Comparison of ENCODE assay signal across 8 cellular contexts in the genomic region with DNA sequence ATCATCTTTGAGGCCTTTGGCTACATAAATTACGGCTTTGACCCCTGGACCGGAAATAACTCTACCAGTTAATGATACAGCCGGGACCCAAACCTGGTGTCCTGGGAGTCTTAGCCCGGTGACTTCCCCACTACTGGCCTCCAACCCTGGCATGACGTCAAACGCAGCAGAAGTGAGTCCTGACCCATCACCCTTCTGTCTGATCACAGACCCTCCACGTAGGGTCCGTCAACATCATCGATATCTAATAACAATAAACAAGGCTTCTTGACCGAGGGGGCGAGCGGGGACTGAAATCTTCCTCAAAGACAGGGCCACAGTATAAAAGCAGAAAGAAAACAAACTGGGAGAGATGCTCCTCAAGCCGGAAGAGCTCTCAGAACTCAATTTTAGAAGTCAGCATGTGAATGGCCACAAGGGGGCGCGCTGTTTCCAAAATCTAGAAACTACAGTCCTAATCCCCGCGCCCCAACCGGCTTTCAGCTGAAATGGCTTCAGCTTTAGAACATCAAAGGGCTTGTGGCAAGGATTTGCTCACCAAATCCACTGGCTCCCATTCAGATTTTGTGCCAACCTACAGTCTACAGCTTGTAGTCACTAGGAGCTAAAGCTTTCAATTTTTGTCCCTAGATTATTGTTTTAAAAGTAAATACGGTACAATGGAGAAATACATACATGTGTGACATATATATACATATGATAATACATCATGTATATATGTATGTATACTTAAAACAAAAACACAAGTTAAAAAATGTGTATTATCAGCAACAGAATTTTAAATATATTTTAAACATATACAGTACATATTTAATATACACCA. TPM values are rescaled to one million over a fixed set of nuclear protein-coding genes. Genes with fewer than 3 reads are reported as not detected.
A peak's percentile ranks its signal among the peaks of the same experiment; 100 is the strongest.
DNase-seq lines count a peak whose midpoint lies in the region; ATAC-seq, FAIRE-seq and TF ChIP-seq lines count a peak whose summit lies in the region.

No MANE protein-coding gene starts in this region.

- H3K27ac ChIP-seq in ACC112 (ENCODE audit: low read depth, low read length) (no peak overlapping the region; the same call in 1 of the 2 replicates), HepG2 (ENCODE audit: extremely low read length, insufficient read depth, low read length) (no peak overlapping the region)

- DNase-seq in NCI-H526 treated with DMSO at 0.1 percent for 48 hours (lab: John Stamatoyannopoulos, UW) = peak; percentile 85
- peak; percentile 93 to 96 for DNase-seq in activated CD4-positive, alpha-beta T cell treated with anti-CD3 and anti-CD28 coated beads for 4 hours
- DNase-seq in HepG2 (ENCODE audit: low spot score) = peak; percentile 87
- DNase-seq in stimulated activated CD4-positive, alpha-beta T cell treated with anti-CD3 and anti-CD28 coated beads, Interleukin-4, amount 100 ng/mL, for 48 hours (ENCODE audit: low read depth in 2 of 2) = peak; percentile 91 to 97

- H3K36me3 ChIP-seq in ACC112 (ENCODE audit: insufficient read depth, low read length) (no peaks in the 10 kb centered on the region), HepG2 (replicated peaks in 1 of 2; ENCODE audit: control insufficient read depth in 1 of 2, insufficient read depth in 2 of 2, low read length in 2 of 2) (no peaks in the 10 kb centered on the region)

- CTCF ChIA-PET in HepG2 (lab: Yijun Ruan, JAX; ENCODE audit: low intra/inter-chr PET ratio, low total read pairs) = interaction anchor here (3.3 kb wide), 1 partner anchor 274 kb away, joined by 34 read pairs; no protein-coding TSS in a partner anchor

- WGBS in HepG2 (ENCODE audit: low lambda C conversion rate) = 15% methylated on average over 19 of the region's 19 CpGs

- peak overlapping the region; percentile 21; the same call in 1 of the 2 replicates for H3K4me2 ChIP-seq in HepG2 (ENCODE audit: low read depth, low read length)

- H3K27me3 ChIP-seq in ACC112 (ENCODE audit: insufficient read depth, low read length) = no peaks in the 10 kb centered on the region
- no peaks in the 10 kb centered on the region for H3K27me3 ChIP-seq in HepG2 (ENCODE audit: control insufficient read depth in 1 of 2, insufficient read depth in 2 of 2, low read length in 2 of 2)

- H3K4me1 ChIP-seq in ACC112 (ENCODE audit: control insufficient read depth, insufficient read depth, low read length, unreplicated experiment) (peaks cover 39% of the 10 kb centered on the region), HepG2 (ENCODE audit: insufficient read depth, low read length) (peaks cover 34% of the 10 kb centered on the region)

- no peaks in the 10 kb centered on the region for H3K9me3 ChIP-seq in HepG2 (ENCODE audit: low read length)

- BruUV-seq in HepG2 (replicated peaks; lab: Mats Ljungman, UMichigan) = no TSS peak

- H4K20me1 ChIP-seq in HepG2 (ENCODE audit: insufficient read depth, low read length) = no peaks in the 10 kb centered on the region

- TF ChIP-seq POLR2A in HepG2 (IDR thresholded peaks at IDR 0.05; ENCODE audit: insufficient read depth in 1 of 2, low read depth in 2 of 2, low read length in 2 of 2) = no peak

- H3K4me3 ChIP-seq in ACC112 (ENCODE audit: low read depth, low read length) = no peak overlapping the region
- no peak overlapping the region for H3K4me3 ChIP-seq in HepG2 (replicated peaks in 1 of 3; ENCODE audit: insufficient read depth in 1 of 3, low read depth in 2 of 3, low read length in 3 of 3)

- no peak overlapping the region for H3K9ac ChIP-seq in HepG2 (ENCODE audit: insufficient read depth, low read depth, low read length)

- in situ Hi-C loops in HepG2 (cut with HindIII; ENCODE audit: extremely low pct_ligation_motif_present, low pct_unique_long_range_greater_than_20kb) = no loop called here

- peak; percentile 87 for TF ChIP-seq CTCF in HepG2 (CRISPR knock-in tag; IDR thresholded peaks at IDR 0.05)

- peak overlapping the region; percentile 89 for H2AFZ ChIP-seq in ACC112 (ENCODE audit: low read length, unreplicated experiment)
- H2AFZ ChIP-seq in HepG2 (ENCODE audit: low read length) = no peak overlapping the region

- intact Hi-C loops in HepG2 (cut with micrococcal nuclease; ENCODE audit: unreplicated experiment) = loop anchor here (1.0 to 10.0 kb wide), 4 partner anchors 176 to 471 kb away; a partner anchor contains a TSS

- peak; percentile 96 for FAIRE-seq in colon (lab: Jason Lieb, UNC)
- peak; percentile 87 for FAIRE-seq in HepG2 (lab: Jason Lieb, UNC)

- ATAC-seq in GM18867 (IDR thresholded peaks at IDR 0.05; ENCODE audit: unreplicated experiment) = peak; percentile 33
- peak; percentile 29 for ATAC-seq in HG03520 (IDR thresholded peaks at IDR 0.05; ENCODE audit: unreplicated experiment)
- ATAC-seq in HepG2 = peak; percentile 84

- H3K79me2 ChIP-seq in ACC112 (ENCODE audit: control insufficient read depth, insufficient read depth, low read length, unreplicated experiment) (no peaks in the 10 kb centered on the region), HepG2 (ENCODE audit: insufficient read depth, low read length) (no peaks in the 10 kb centered on the region)

- peak; percentile 87 for TF ChIP-seq RAD21 in HepG2 (CRISPR knock-in tag; IDR thresholded peaks at IDR 0.05)

- POLR2A ChIA-PET in HepG2 (lab: Yijun Ruan, JAX) = interaction anchor here (0.8 to 3.3 kb wide), 5 partner anchors 84 to 470 kb away, joined by 3 to 14 read pairs (median 5); a partner anchor contains a TSS

- TF ChIP-seq EP300 in HepG2 (IDR thresholded peaks at IDR 0.05; ENCODE audit: low read depth in 2 of 2, low read length in 2 of 2) (no peak; a peak in 1 of 4 replicates), HepG2 (CRISPR knock-in tag; IDR thresholded peaks at IDR 0.05; ENCODE audit: borderline replicate concordance) (no peak)

TF ChIP-seq in HepG2, 621 proteins besides CTCF, POLR2A, EP300 and RAD21 (continues in another document):
- TF ChIP-seq MBNL3 (CRISPR knock-in tag; conservative IDR thresholded peaks at IDR 0.05) = no peak
- TF ChIP-seq ARNT2 (CRISPR knock-in tag; IDR thresholded peaks at IDR 0.05; ENCODE audit: low read depth) = no peak
- TF ChIP-seq ZFP37 (CRISPR knock-in tag; IDR thresholded peaks at IDR 0.05; ENCODE audit: borderline replicate concordance) = no peak
- TF ChIP-seq KLF13 (CRISPR knock-in tag; IDR thresholded peaks at IDR 0.05) = no peak
- no peak for TF ChIP-seq SIX1 (CRISPR knock-in tag; IDR thresholded peaks at IDR 0.05; ENCODE audit: borderline replicate concordance)
- no peak for TF ChIP-seq CENPT (CRISPR knock-in tag; IDR thresholded peaks at IDR 0.05; ENCODE audit: low read depth)
- no peak for TF ChIP-seq ZNF274 (CRISPR knock-in tag; IDR thresholded peaks at IDR 0.05)
- no peak for TF ChIP-seq GABPA (IDR thresholded peaks at IDR 0.05; ENCODE audit: low read depth, low read length)
- peak; percentile 30; the same call in 1 of the 2 replicates for TF ChIP-seq GABPA (CRISPR knock-in tag; IDR thresholded peaks at IDR 0.05; ENCODE audit: low read depth)
- TF ChIP-seq, protein P1, sequence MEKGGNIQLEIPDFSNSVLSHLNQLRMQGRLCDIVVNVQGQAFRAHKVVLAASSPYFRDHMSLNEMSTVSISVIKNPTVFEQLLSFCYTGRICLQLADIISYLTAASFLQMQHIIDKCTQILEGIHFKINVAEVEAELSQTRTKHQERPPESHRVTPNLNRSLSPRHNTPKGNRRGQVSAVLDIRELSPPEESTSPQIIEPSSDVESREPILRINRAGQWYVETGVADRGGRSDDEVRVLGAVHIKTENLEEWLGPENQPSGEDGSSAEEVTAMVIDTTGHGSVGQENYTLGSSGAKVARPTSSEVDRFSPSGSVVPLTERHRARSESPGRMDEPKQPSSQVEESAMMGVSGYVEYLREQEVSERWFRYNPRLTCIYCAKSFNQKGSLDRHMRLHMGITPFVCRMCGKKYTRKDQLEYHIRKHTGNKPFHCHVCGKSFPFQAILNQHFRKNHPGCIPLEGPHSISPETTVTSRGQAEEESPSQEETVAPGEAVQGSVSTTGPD (CRISPR knock-in tag; IDR thresholded peaks at IDR 0.05) = peak; percentile 28; the same call in 1 of the 2 replicates
- no peak for TF ChIP-seq NBN (conservative IDR thresholded peaks at IDR 0.05)
- no peak for TF ChIP-seq TOE1 (CRISPR knock-in tag; IDR thresholded peaks at IDR 0.05)
- TF ChIP-seq TSC22D2 (CRISPR knock-in tag; IDR thresholded peaks at IDR 0.05; ENCODE audit: borderline replicate concordance) = no peak; the same call in 1 of the 2 replicates
- TF ChIP-seq ERF (CRISPR knock-in tag; IDR thresholded peaks at IDR 0.05) = no peak
- peak; percentile 43 for TF ChIP-seq SAP130 (CRISPR knock-in tag; IDR thresholded peaks at IDR 0.05; ENCODE audit: low read depth)
- TF ChIP-seq KAT8 (CRISPR knock-in tag; IDR thresholded peaks at IDR 0.05) = peak; percentile 46
- no peak for TF ChIP-seq ZSCAN29 (CRISPR knock-in tag; conservative IDR thresholded peaks at IDR 0.05)
- TF ChIP-seq PAF1 (CRISPR knock-in tag; IDR thresholded peaks at IDR 0.05) = no peak
- TF ChIP-seq ZBTB38 (CRISPR knock-in tag; IDR thresholded peaks at IDR 0.05) = no peak
- no peak for TF ChIP-seq NFYB (CRISPR knock-in tag; IDR thresholded peaks at IDR 0.05)

RNA-seq across cellular contexts. Expression of a gene that starts 46.4 kb away (rescaled TPM):
- not detected in 2 replicates for total RNA-seq in HepG2 (2016; rRNA removed; fragmentation: Illumina TruSeq; extraction: Trizol)
- total RNA-seq in HepG2 (2016; cell fraction: cytosol; rRNA removed; fragmentation: Illumina TruSeq; extraction: Trizol; ENCODE audit: low read depth) = not detected in 2 replicates
- not detected in 2 replicates for total RNA-seq in HepG2 (2016; cell fraction: insoluble cytoplasmic fraction; rRNA removed; fragmentation: Illumina TruSeq; extraction: Trizol)
- total RNA-seq in HepG2 (2016; cell fraction: membrane; rRNA removed; fragmentation: Illumina TruSeq; extraction: Trizol) = not detected in 2 replicates
- not detected in 2 replicates for total RNA-seq in HepG2 (2016; cell fraction: nucleus; rRNA removed; fragmentation: Illumina TruSeq; extraction: Trizol)
- polyA plus RNA-seq in HepG2 (2011; rRNA removed) = not detected in 2 replicates
- 0.03 TPM in 1 of 2 replicates, not detected in the other for polyA plus RNA-seq in HepG2 (2011; cell fraction: cytosol; rRNA removed)
- not detected in 2 replicates for polyA plus RNA-seq in HepG2 (2011; cell fraction: nucleus; rRNA removed)
- not detected in 2 replicates for polyA plus RNA-seq in HepG2 (2012)
- not detected in 2 replicates for polyA plus RNA-seq in HepG2 (2016; cell fraction: cytosol; fragmentation: Illumina TruSeq; extraction: Trizol; ENCODE audit: low read depth)
- not detected in 2 replicates for polyA plus RNA-seq in HepG2 (2016; cell fraction: insoluble cytoplasmic fraction; fragmentation: Illumina TruSeq; extraction: Trizol; ENCODE audit: low read depth)
- polyA plus RNA-seq in HepG2 (2016; cell fraction: membrane; fragmentation: Illumina TruSeq; extraction: Trizol; ENCODE audit: low read depth) = not detected in 2 replicates
- not detected in 2 replicates for polyA plus RNA-seq in HepG2 (2016; cell fraction: nucleus; fragmentation: Illumina TruSeq; extraction: Trizol; ENCODE audit: insufficient read depth, low read depth)
- polyA minus RNA-seq in HepG2 (2011; rRNA and poly(A)+ RNA removed; ENCODE audit: low replicate concordance) = not detected in 2 replicates
- not detected in 2 replicates for polyA minus RNA-seq in HepG2 (2011; cell fraction: cytosol; rRNA and poly(A)+ RNA removed)
- polyA minus RNA-seq in HepG2 (2011; cell fraction: nucleus; rRNA and poly(A)+ RNA removed) = not detected in 2 replicates

Comparison
In these comparisons a context has a peak if more than half of its experiments do, and no peak if none do; other contexts are left out.
1. ATAC-seq: peak in every context shown above with its lines; median percentile 84 in HepG2; 33 in GM18867; 29 in HG03520.